In genomic region chr14:53792909-53793308, GRCh38 we compare ENCODE assay signal across 22 cellular contexts.
A peak's percentile ranks its signal among the peaks of the same experiment; 100 is the strongest.
DNase-seq lines count a peak whose midpoint lies in the region; ATAC-seq, FAIRE-seq and TF ChIP-seq lines count a peak whose summit lies in the region.
"Had no signal": no experiment of that assay in that cellular context is flagged by ENCODE, and none has a peak within 500 bp of the region (broad histone marks: within the 10 kb centered on the region; RNA-seq: fewer than 3 reads in every experiment).

No MANE protein-coding gene starts in this region.

- no peak for TF ChIP-seq EP300 in A549 (IDR thresholded peaks at IDR 0.05)

- H3K27me3 ChIP-seq in foreskin keratinocyte, result peaks cover 62% of the 10 kb centered on the region
- H3K27me3 ChIP-seq: gastrocnemius medialis, MG63, thyroid gland had no signal

- H3K4me3 Mint-ChIP-seq in natural killer cell, result no peak overlapping the region
- no peak overlapping the region for H3K4me3 Mint-ChIP-seq in activated CD4-positive, alpha-beta T cell treated with anti-CD3 and anti-CD28 coated beads for 36 hours
- H3K4me3 Mint-ChIP-seq: activated CD4-positive, alpha-beta memory T cell treated with anti-CD3 and anti-CD28 coated beads for 36 hours; activated naive CD4-positive, alpha-beta T cell treated with anti-CD3 and anti-CD28 coated beads, Interleukin-2, amount 50 U/mL, for 24 hours; CD4-positive, alpha-beta memory T cell had no signal

- H3K27ac ChIP-seq in A549, result peak overlapping the region; percentile 1 to 29; a peak in 2 of 6 replicates
- no peak overlapping the region for H3K27ac ChIP-seq in OCI-LY7 (ENCODE audit: low read depth, low read length, poor library complexity, severe bottlenecking)
- no peak overlapping the region for H3K27ac ChIP-seq in foreskin keratinocyte
- H3K27ac ChIP-seq: gastrocnemius medialis had no signal

- DNase-seq in A549 (ENCODE audit: low read depth in 1 of 2, low spot score in 1 of 2) (no peak), OCI-LY7 (ENCODE audit: low spot score) (no peak), foreskin keratinocyte (no peak), germinal center (ENCODE audit: low spot score) (no peak), NCI-H2029 (lab: John Stamatoyannopoulos, UW) (no peak), natural killer cell (no peak)
- no peak for DNase-seq in activated CD4-positive, alpha-beta T cell treated with anti-CD3 and anti-CD28 coated beads for 36 hours
- DNase-seq: activated CD4-positive, alpha-beta memory T cell treated with anti-CD3 and anti-CD28 coated beads for 36 hours; activated T-cell treated with anti-CD3 and anti-CD28 coated beads, Interleukin-2, amount 50 U/mL, for 48 hours; CD4-positive, alpha-beta memory T cell; DND-41; gastrocnemius medialis; MG63; NCI-H146; NCI-H345; NK-92 treated with Interleukin-12 subunit alpha and Interleukin-12 subunit beta, amount 100 ng/mL, for 24 hours; Right ventricle myocardium superior; stimulated activated naive CD4-positive, alpha-beta T cell; thyroid gland had no signal

- no peaks in the 10 kb centered on the region for H3K36me3 ChIP-seq in OCI-LY7 (ENCODE audit: insufficient read depth, low read length)
- H3K36me3 ChIP-seq: gastrocnemius medialis, MG63, thyroid gland had no signal

- H4K20me1 ChIP-seq in OCI-LY7 (ENCODE audit: insufficient read depth, low read length), result no peaks in the 10 kb centered on the region

- no peak overlapping the region for H3K27ac Mint-ChIP-seq in natural killer cell
- H3K27ac Mint-ChIP-seq in activated CD4-positive, alpha-beta T cell treated with anti-CD3 and anti-CD28 coated beads for 36 hours, result no peak overlapping the region
- H3K27ac Mint-ChIP-seq: activated CD4-positive, alpha-beta memory T cell treated with anti-CD3 and anti-CD28 coated beads for 36 hours; activated naive CD4-positive, alpha-beta T cell treated with anti-CD3 and anti-CD28 coated beads, Interleukin-2, amount 50 U/mL, for 24 hours; CD4-positive, alpha-beta memory T cell had no signal

- no peaks in the 10 kb centered on the region for H3K9me2 ChIP-seq in OCI-LY7 (ENCODE audit: insufficient read depth, low read length)

- TF ChIP-seq POLR2A in A549 (IDR thresholded peaks at IDR 0.05; ENCODE audit: low read length), result no peak

- TF ChIP-seq CTCF in A549 (IDR thresholded peaks at IDR 0.05), result no peak
- 0 out of 2 replicates have a peak, but pooled peaks have one; percentile 17 for TF ChIP-seq CTCF in GM12874 (IDR thresholded peaks at IDR 0.05; ENCODE audit: insufficient read depth, low read depth, low read length)
- peak; percentile 40 for TF ChIP-seq CTCF in OCI-LY7 (conservative IDR thresholded peaks at IDR 0.05; ENCODE audit: low read length)
- peak; percentile 33 for TF ChIP-seq CTCF in foreskin keratinocyte (conservative IDR thresholded peaks at IDR 0.05)
- TF ChIP-seq CTCF in natural killer cell (IDR thresholded peaks at IDR 0.05), result no peak

- no peaks in the 10 kb centered on the region for H3K36me3 Mint-ChIP-seq in natural killer cell
- H3K36me3 Mint-ChIP-seq in activated CD4-positive, alpha-beta T cell treated with anti-CD3 and anti-CD28 coated beads for 36 hours (ENCODE audit: low read depth), result no peaks in the 10 kb centered on the region
- H3K36me3 Mint-ChIP-seq: activated CD4-positive, alpha-beta memory T cell treated with anti-CD3 and anti-CD28 coated beads for 36 hours; activated naive CD4-positive, alpha-beta T cell treated with anti-CD3 and anti-CD28 coated beads, Interleukin-2, amount 50 U/mL, for 24 hours; CD4-positive, alpha-beta memory T cell had no signal

- intact Hi-C loops in OCI-LY7 (cut with micrococcal nuclease; ENCODE audit: unreplicated experiment), result no loop called here
- intact Hi-C loops in natural killer cell (cut with micrococcal nuclease), result no loop called here
- intact Hi-C loops in activated CD4-positive, alpha-beta T cell treated with anti-CD3 and anti-CD28 coated beads for 36 hours (cut with DNase I, micrococcal nuclease), result no loop called here

- ATAC-seq in A549 (no peak), foreskin keratinocyte (no peak), natural killer cell (no peak)
- ATAC-seq in activated CD4-positive, alpha-beta T cell treated with anti-CD3 and anti-CD28 coated beads for 36 hours, result no peak
- ATAC-seq: gastrocnemius medialis, sciatic nerve had no signal

- no peak overlapping the region for H2AFZ ChIP-seq in OCI-LY7 (ENCODE audit: low read length)

- no peak for FAIRE-seq in A549 (lab: Jason Lieb, UNC)

- no peaks in the 10 kb centered on the region for H3K9me3 Mint-ChIP-seq in natural killer cell
- no peaks in the 10 kb centered on the region for H3K9me3 Mint-ChIP-seq in activated CD4-positive, alpha-beta T cell treated with anti-CD3 and anti-CD28 coated beads for 36 hours (ENCODE audit: low read depth)
- H3K9me3 Mint-ChIP-seq: activated CD4-positive, alpha-beta memory T cell treated with anti-CD3 and anti-CD28 coated beads for 36 hours; activated naive CD4-positive, alpha-beta T cell treated with anti-CD3 and anti-CD28 coated beads, Interleukin-2, amount 50 U/mL, for 24 hours had no signal

- H3K9me3 ChIP-seq in A549 (no peaks in the 10 kb centered on the region), OCI-LY7 (ENCODE audit: low read length) (no peaks in the 10 kb centered on the region)
- H3K9me3 ChIP-seq: gastrocnemius medialis, MG63, thyroid gland had no signal

- H3K4me3 ChIP-seq in A549, result no peak overlapping the region
- no peak overlapping the region for H3K4me3 ChIP-seq in OCI-LY7 (ENCODE audit: low read depth, low read length, poor library complexity, severe bottlenecking)
- H3K4me3 ChIP-seq: gastrocnemius medialis, MG63, thyroid gland had no signal

- TF ChIP-seq RAD21 in A549 (conservative IDR thresholded peaks at IDR 0.05 in 1 of 2, IDR thresholded peaks at IDR 0.05 in 1 of 2), result 0 out of 5 replicates have a peak, but pooled peaks have one; percentile 18

- WGBS in A549 (ENCODE audit: missing lambda C conversion rate), result 91% methylated on average over 1 of the region's 1 CpG

- CTCF ChIA-PET in A549 (lab: Yijun Ruan, JAX) (no interaction called here), OCI-LY7 (lab: Charles Lee; ENCODE audit: unreplicated experiment) (no interaction called here)
- CTCF ChIA-PET in activated CD4-positive, alpha-beta T cell treated with anti-CD3 and anti-CD28 coated beads for 36 hours (lab: Charles Lee), result no interaction called here

- BruUV-seq in OCI-LY7 (replicated peaks; lab: Mats Ljungman, UMichigan), result no TSS peak

- POLR2A ChIA-PET in A549 (lab: Yijun Ruan, JAX) (no interaction called here), OCI-LY7 (lab: Charles Lee) (no interaction called here)
- POLR2A ChIA-PET in activated CD4-positive, alpha-beta T cell treated with anti-CD3 and anti-CD28 coated beads for 36 hours (lab: Charles Lee), result no interaction called here

- no peaks in the 10 kb centered on the region for H3K79me2 ChIP-seq in OCI-LY7 (ENCODE audit: insufficient read depth, low read depth, low read length)

- peaks cover 31% of the 10 kb centered on the region for H3K4me1 ChIP-seq in A549
- H3K4me1 ChIP-seq in OCI-LY7 (ENCODE audit: insufficient read depth, low read length, poor library complexity, severe bottlenecking), result no peaks in the 10 kb centered on the region
- H3K4me1 ChIP-seq in foreskin keratinocyte, result no peaks in the 10 kb centered on the region
- H3K4me1 ChIP-seq: gastrocnemius medialis had no signal

- H3K4me1 Mint-ChIP-seq in natural killer cell, result no peaks in the 10 kb centered on the region
- H3K4me1 Mint-ChIP-seq in activated CD4-positive, alpha-beta T cell treated with anti-CD3 and anti-CD28 coated beads for 36 hours, result no peaks in the 10 kb centered on the region
- H3K4me1 Mint-ChIP-seq: activated naive CD4-positive, alpha-beta T cell treated with anti-CD3 and anti-CD28 coated beads, Interleukin-2, amount 50 U/mL, for 24 hours; CD4-positive, alpha-beta memory T cell had no signal

- H3K4me2 ChIP-seq in A549 (peak overlapping the region; percentile 62; the same call in 1 of the 3 replicates), OCI-LY7 (ENCODE audit: low read length) (no peak overlapping the region)

- H3K27me3 Mint-ChIP-seq in natural killer cell (ENCODE audit: low read depth in 2 of 2), result no peaks in the 10 kb centered on the region
- no peaks in the 10 kb centered on the region for H3K27me3 Mint-ChIP-seq in activated CD4-positive, alpha-beta T cell treated with anti-CD3 and anti-CD28 coated beads for 36 hours
- H3K27me3 Mint-ChIP-seq: activated CD4-positive, alpha-beta memory T cell treated with anti-CD3 and anti-CD28 coated beads for 36 hours; CD4-positive, alpha-beta memory T cell had no signal

TF ChIP-seq in A549, 52 proteins besides CTCF, POLR2A, EP300 and RAD21:
- TF ChIP-seq CBX2 (IDR thresholded peaks at IDR 0.05; ENCODE audit: borderline replicate concordance, low read depth) (no peak), CHD4 (IDR thresholded peaks at IDR 0.05; ENCODE audit: borderline replicate concordance) (no peak), ELK1 (IDR thresholded peaks at IDR 0.05; ENCODE audit: low read depth, low read length) (no peak), FOSB (CRISPR knock-in tag; IDR thresholded peaks at IDR 0.05) (no peak), RNF2 (IDR thresholded peaks at IDR 0.05; ENCODE audit: borderline replicate concordance, low read depth) (no peak), ZSCAN20 (CRISPR knock-in tag; IDR thresholded peaks at IDR 0.05) (no peak), TP53 (CRISPR knock-in tag; IDR thresholded peaks at IDR 0.05) (no peak)
- TF ChIP-seq, protein P1, sequence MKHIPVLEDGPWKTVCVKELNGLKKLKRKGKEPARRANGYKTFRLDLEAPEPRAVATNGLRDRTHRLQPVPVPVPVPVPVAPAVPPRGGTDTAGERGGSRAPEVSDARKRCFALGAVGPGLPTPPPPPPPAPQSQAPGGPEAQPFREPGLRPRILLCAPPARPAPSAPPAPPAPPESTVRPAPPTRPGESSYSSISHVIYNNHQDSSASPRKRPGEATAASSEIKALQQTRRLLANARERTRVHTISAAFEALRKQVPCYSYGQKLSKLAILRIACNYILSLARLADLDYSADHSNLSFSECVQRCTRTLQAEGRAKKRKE (CRISPR knock-in tag; IDR thresholded peaks at IDR 0.05; ENCODE audit: low read depth), result no peak

Comparison
In these comparisons a context has a peak if more than half of its experiments do, and no peak if none do; other contexts are left out.
1. H3K27ac ChIP-seq: peak in A549 (2 of 2); none in OCI-LY7 (single experiment) and foreskin keratinocyte (single experiment).
2. CTCF ChIP-seq: peak in GM12874 (single experiment), OCI-LY7 (single experiment) and foreskin keratinocyte (single experiment); none in A549 (single experiment) and natural killer cell (single experiment).